9 cellular contexts compared by ENCODE assay signal in genomic region chr13:114128348-114128623, GRCh38. TPM values are rescaled to one million over a fixed set of nuclear protein-coding genes. Genes with fewer than 3 reads are reported as not detected.
DNase-seq lines count a peak whose midpoint lies in the region; ATAC-seq and TF ChIP-seq lines count a peak whose summit lies in the region.
"Had no signal": no experiment of that assay in that cellular context is flagged by ENCODE, and none has a peak within 500 bp of the region (broad histone marks: within the 10 kb centered on the region; RNA-seq: fewer than 3 reads in every experiment).

No MANE protein-coding gene starts in this region.

- peak overlapping the region; percentile 72 for H3K27ac ChIP-seq in cardiac muscle cell
- H3K27ac ChIP-seq in ascending aorta, result peak overlapping the region; percentile 69 to 88
- peak overlapping the region; percentile 62 to 94 (median 88) for H3K27ac ChIP-seq in upper lobe of left lung

- intact Hi-C loops in cardiac septum (cut with DNase I) (loop anchor here (10.0 kb wide), 1 partner anchor 283 kb away; no protein-coding TSS in a partner anchor), ascending aorta (cut with DNase I) (no loop called here)

- no peak for TF ChIP-seq EP300 in upper lobe of left lung (IDR thresholded peaks at IDR 0.05)

- peaks cover 36% of the 10 kb centered on the region for H3K4me1 Mint-ChIP-seq in mesothelial cell of epicardium

- no peak for TF ChIP-seq POLR2A in upper lobe of left lung (IDR thresholded peaks at IDR 0.05)

- no peaks in the 10 kb centered on the region for H3K36me3 Mint-ChIP-seq in mesothelial cell of epicardium

- H3K27me3 ChIP-seq in cardiac muscle cell, result no peaks in the 10 kb centered on the region
- H3K27me3 ChIP-seq in ascending aorta, result no peaks in the 10 kb centered on the region
- H3K27me3 ChIP-seq in upper lobe of left lung, result no peaks in the 10 kb centered on the region

- peak overlapping the region; percentile 85 for H3K27ac Mint-ChIP-seq in mesothelial cell of epicardium

- no peaks in the 10 kb centered on the region for H3K9me3 Mint-ChIP-seq in mesothelial cell of epicardium

- H3K4me1 ChIP-seq in cardiac muscle cell (ENCODE audit: low read depth) (peaks cover 26% of the 10 kb centered on the region), ascending aorta (peaks cover 16 to 32% of the 10 kb centered on the region in 2 donors), upper lobe of left lung (peaks cover 39 to 82% (median 47%) of the 10 kb centered on the region in 4 donors)

- 85 to 95% methylated on average over 4 of the region's 5 CpGs for WGBS in upper lobe of left lung, 2 donors

- ATAC-seq in upper lobe of left lung (ENCODE audit: low FRiP score in 2 of 2) (no peak), HG03280 (IDR thresholded peaks at IDR 0.05; ENCODE audit: unreplicated experiment) (no peak)

- H3K9me3 ChIP-seq in cardiac muscle cell (ENCODE audit: low read depth), result no peaks in the 10 kb centered on the region
- no peaks in the 10 kb centered on the region for H3K9me3 ChIP-seq in ascending aorta
- H3K9me3 ChIP-seq in upper lobe of left lung, result no peaks in the 10 kb centered on the region

- TF ChIP-seq CTCF in cardiac muscle cell (IDR thresholded peaks at IDR 0.05; ENCODE audit: low read depth, low read length) (no peak), ascending aorta (IDR thresholded peaks at IDR 0.05) (no peak), mesothelial cell of epicardium (IDR thresholded peaks at IDR 0.05; ENCODE audit: unreplicated experiment) (no peak), upper lobe of left lung (IDR thresholded peaks at IDR 0.05) (no peak)

- no peak overlapping the region for H3K4me3 Mint-ChIP-seq in mesothelial cell of epicardium

- DNase-seq in cardiac muscle cell (ENCODE audit: low read depth in 1 of 2, low spot score in 1 of 2) (no peak), cardiac septum (ENCODE audit: low spot score) (no peak), ascending aorta (ENCODE audit: low spot score in 2 of 2) (no peak), mesothelial cell of epicardium (ENCODE audit: low spot score in 2 of 2, unreplicated experiment in 2 of 2) (no peak), upper lobe of left lung (no peak), inferior parietal cortex (ENCODE audit: extremely low spot score) (no peak), DMS79 treated with DMSO at 0.1 percent for 48 hours (lab: John Stamatoyannopoulos, UW) (no peak)
- DNase-seq: NCI-H1694 had no signal

- H3K36me3 ChIP-seq in cardiac muscle cell (no peaks in the 10 kb centered on the region), ascending aorta (no peaks in the 10 kb centered on the region), upper lobe of left lung (no peaks in the 10 kb centered on the region)

- H3K27me3 Mint-ChIP-seq in mesothelial cell of epicardium (ENCODE audit: low read depth), result peaks cover 28% of the 10 kb centered on the region

- no peak overlapping the region for H3K4me3 ChIP-seq in cardiac muscle cell
- H3K4me3 ChIP-seq in ascending aorta, result peak overlapping the region in 1 of 2 donors; percentile 35
- H3K4me3 ChIP-seq in upper lobe of left lung, result peak overlapping the region in 3 of 4 donors; percentile 12 to 35 (median 35)

RNA-seq across cellular contexts. Expression of gene RASA3, which starts 4.1 kb away (rescaled TPM):
- total RNA-seq in cardiac muscle cell, result 18.1 and 26.0 TPM in 2 replicates
- polyA plus RNA-seq in cardiac muscle cell, result 14.0 and 21.4 TPM in 2 replicates
- total RNA-seq in cardiac septum, result 9.7 TPM
- 30.7 TPM for total RNA-seq in ascending aorta
- 13.5 to 14.6 TPM (median 13.7 TPM) in 3 replicates for total RNA-seq in mesothelial cell of epicardium
- total RNA-seq in upper lobe of left lung, result 10 to 100 TPM; 11.4 to 52.4 (median 18.4) TPM

RNA-seq across cellular contexts. Expression of gene CFAP97D2, which starts 50.8 kb away (rescaled TPM):
- total RNA-seq in cardiac muscle cell (not detected in 2 replicates), cardiac septum (not detected), ascending aorta (not detected), mesothelial cell of epicardium (not detected in 3 replicates), upper lobe of left lung (1 to 10 TPM in 1 of 6 donors, under 1 TPM in 2, not detected in 3; 0.67 to 3.6 (median 0.76) TPM)
- polyA plus RNA-seq in cardiac muscle cell, result 0.19 TPM in 1 of 2 replicates, not detected in the other
